In genomic region chr15:45168751-45169551, GRCh38 we compare ENCODE assay signal across 14 cellular contexts. TPM values are rescaled to one million over a fixed set of nuclear protein-coding genes. Genes with fewer than 3 reads are reported as not detected.
DNase-seq lines count a peak whose midpoint lies in the region; ATAC-seq and TF ChIP-seq lines count a peak whose summit lies in the region.
"Had no signal": no experiment of that assay in that cellular context is flagged by ENCODE, and none has a peak within 500 bp of the region (broad histone marks: within the 10 kb centered on the region; RNA-seq: fewer than 3 reads in every experiment).

No MANE protein-coding gene starts in this region.

- peaks cover 0 to 45% (median 3%) of the 10 kb centered on the region in 3 donors for H3K4me1 ChIP-seq in gastroesophageal sphincter
- H3K4me1 ChIP-seq in stomach: peaks cover 14 to 42% (median 22%) of the 10 kb centered on the region in 4 donors

- no peaks in the 10 kb centered on the region for H3K9me3 Mint-ChIP-seq in activated CD4-positive, alpha-beta T cell treated with anti-CD3 and anti-CD28 coated beads, Interleukin-2, amount 10 ng/mL, durations not matched to agents 7 days and 5 days
- H3K9me3 Mint-ChIP-seq in activated CD4-positive, alpha-beta T cell treated with anti-CD3 and anti-CD28 coated beads for 36 hours (ENCODE audit: low read depth): no peaks in the 10 kb centered on the region

- peak overlapping the region; percentile 91 for H3K27ac ChIP-seq in RWPE1
- H3K27ac ChIP-seq in gastroesophageal sphincter: peak overlapping the region in 3 of 4 donors; percentile 97 to 99 (median 99)
- peak overlapping the region in 3 of 5 donors; percentile 25 to 97 (median 59) for H3K27ac ChIP-seq in stomach

- no peaks in the 10 kb centered on the region for H3K27me3 Mint-ChIP-seq in activated CD4-positive, alpha-beta T cell treated with anti-CD3 and anti-CD28 coated beads, Interleukin-2, amount 10 ng/mL, durations not matched to agents 7 days and 5 days
- H3K27me3 Mint-ChIP-seq in activated CD4-positive, alpha-beta T cell treated with anti-CD3 and anti-CD28 coated beads for 36 hours: no peaks in the 10 kb centered on the region

- DNase-seq in activated CD4-positive, alpha-beta T cell treated with anti-CD3 and anti-CD28 coated beads, Interleukin-2, amount 10 ng/mL, durations not matched to agents 7 days and 5 days: no peak
- no peak for DNase-seq in activated CD4-positive, alpha-beta T cell treated with anti-CD3 and anti-CD28 coated beads for 36 hours
- DNase-seq in RWPE1 (ENCODE audit: low spot score) (no peak), stomach (no peak), NCI-H1092 treated with DMSO at 0.1 percent for 48 hours (lab: John Stamatoyannopoulos, UW) (no peak)
- DNase-seq: activated CD4-positive, alpha-beta T cell treated with anti-CD3 and anti-CD28 coated beads, Interleukin-2, amount 50 U/mL, for 1 hour; activated gamma-delta T cell; midbrain had no signal

- no peak for ATAC-seq in activated CD4-positive, alpha-beta T cell treated with anti-CD3 and anti-CD28 coated beads for 36 hours
- ATAC-seq in gastroesophageal sphincter (no peak), GM21447 (IDR thresholded peaks at IDR 0.05; ENCODE audit: unreplicated experiment) (no peak), GM18868 (IDR thresholded peaks at IDR 0.05; ENCODE audit: unreplicated experiment) (no peak)

- CTCF ChIA-PET in activated CD4-positive, alpha-beta T cell treated with anti-CD3 and anti-CD28 coated beads, Interleukin-2, amount 10 ng/mL, durations not matched to agents 7 days and 5 days (lab: Charles Lee): interaction anchor here (0.8 to 8.8 kb wide), 10 partner anchors 11 to 278 kb away, joined by 3 to 111 read pairs (median 4); no protein-coding TSS in a partner anchor
- CTCF ChIA-PET in activated CD4-positive, alpha-beta T cell treated with anti-CD3 and anti-CD28 coated beads for 36 hours (lab: Charles Lee): interaction anchor here (0.9 to 3.6 kb wide), 13 partner anchors 8 to 260 kb away, joined by 3 to 19 read pairs (median 5); partner anchors contain the start of gene SHF
- CTCF ChIA-PET in RWPE1 (lab: Yijun Ruan, JAX): interaction anchor here (0.7 to 2.0 kb wide), 3 partner anchors 11 to 51 kb away, joined by 3 to 11 read pairs (median 8); no protein-coding TSS in a partner anchor

- TF ChIP-seq POLR2A in gastroesophageal sphincter (IDR thresholded peaks at IDR 0.05) (no peak), stomach (IDR thresholded peaks at IDR 0.05) (no peak)

- no peaks in the 10 kb centered on the region for H3K9me3 ChIP-seq in gastroesophageal sphincter
- no peaks in the 10 kb centered on the region for H3K9me3 ChIP-seq in stomach

- H3K4me3 ChIP-seq in gastroesophageal sphincter (no peak overlapping the region), stomach (no peak overlapping the region)

- H3K4me3 Mint-ChIP-seq in activated CD4-positive, alpha-beta T cell treated with anti-CD3 and anti-CD28 coated beads, Interleukin-2, amount 10 ng/mL, durations not matched to agents 7 days and 5 days: no peak overlapping the region
- H3K4me3 Mint-ChIP-seq in activated CD4-positive, alpha-beta T cell treated with anti-CD3 and anti-CD28 coated beads for 36 hours: no peak overlapping the region

- H3K36me3 ChIP-seq in gastroesophageal sphincter: peaks cover 0 to 28% of the 10 kb centered on the region in 2 donors
- H3K36me3 ChIP-seq in stomach: peaks cover 0 to 27% (median 15%) of the 10 kb centered on the region in 4 donors

- H3K27ac Mint-ChIP-seq in activated CD4-positive, alpha-beta T cell treated with anti-CD3 and anti-CD28 coated beads, Interleukin-2, amount 10 ng/mL, durations not matched to agents 7 days and 5 days: peak overlapping the region; percentile 41
- no peak overlapping the region for H3K27ac Mint-ChIP-seq in activated CD4-positive, alpha-beta T cell treated with anti-CD3 and anti-CD28 coated beads for 36 hours

- no peaks in the 10 kb centered on the region for H3K27me3 ChIP-seq in gastroesophageal sphincter
- H3K27me3 ChIP-seq in stomach: no peaks in the 10 kb centered on the region

- TF ChIP-seq EP300 in gastroesophageal sphincter (IDR thresholded peaks at IDR 0.05) (no peak), stomach (IDR thresholded peaks at IDR 0.05) (no peak)

- intact Hi-C loops in activated CD4-positive, alpha-beta T cell treated with anti-CD3 and anti-CD28 coated beads for 36 hours (cut with DNase I, micrococcal nuclease): loop anchor here (5.0 kb wide), 1 partner anchor 288 kb away; no protein-coding TSS in a partner anchor
- intact Hi-C loops in stomach (cut with DNase I; ENCODE audit: low total_unique reads): no loop called here

- WGBS in gastroesophageal sphincter (ENCODE audit: low coverage in 1 of 2), 2 donors: 76 to 89% methylated on average over 5 of the region's 9 CpGs
- 76 to 92% (median 83%) methylated on average over 9 of the region's 9 CpGs for WGBS in stomach, 5 donors

- H3K36me3 Mint-ChIP-seq in activated CD4-positive, alpha-beta T cell treated with anti-CD3 and anti-CD28 coated beads, Interleukin-2, amount 10 ng/mL, durations not matched to agents 7 days and 5 days (ENCODE audit: low read depth): peaks cover 2% of the 10 kb centered on the region
- no peaks in the 10 kb centered on the region for H3K36me3 Mint-ChIP-seq in activated CD4-positive, alpha-beta T cell treated with anti-CD3 and anti-CD28 coated beads for 36 hours (ENCODE audit: low read depth)

- no peak for TF ChIP-seq CTCF in RWPE1 (conservative IDR thresholded peaks at IDR 0.05; ENCODE audit: low read depth)
- no peak for TF ChIP-seq CTCF in gastroesophageal sphincter (IDR thresholded peaks at IDR 0.05)
- no peak for TF ChIP-seq CTCF in stomach (IDR thresholded peaks at IDR 0.05)

- POLR2A ChIA-PET in activated CD4-positive, alpha-beta T cell treated with anti-CD3 and anti-CD28 coated beads, Interleukin-2, amount 10 ng/mL, durations not matched to agents 7 days and 5 days (lab: Charles Lee): interaction anchor here (0.6 to 1.1 kb wide), 3 partner anchors 29 to 479 kb away, joined by 3 read pairs; no protein-coding TSS in a partner anchor
- POLR2A ChIA-PET in activated CD4-positive, alpha-beta T cell treated with anti-CD3 and anti-CD28 coated beads for 36 hours (lab: Charles Lee): interaction anchor here (0.9 to 1.3 kb wide), 2 partner anchors 19 to 29 kb away, joined by 3 to 5 read pairs; partner anchors contain the start of gene SHF
- POLR2A ChIA-PET in RWPE1 (lab: Yijun Ruan, JAX; ENCODE audit: low non-redundant PET): interaction anchor here (1.6 kb wide), 1 partner anchor 12 kb away, joined by 4 read pairs; no protein-coding TSS in a partner anchor

- H3K4me1 Mint-ChIP-seq in activated CD4-positive, alpha-beta T cell treated with anti-CD3 and anti-CD28 coated beads, Interleukin-2, amount 10 ng/mL, durations not matched to agents 7 days and 5 days: peaks cover 18% of the 10 kb centered on the region
- peaks cover 9% of the 10 kb centered on the region for H3K4me1 Mint-ChIP-seq in activated CD4-positive, alpha-beta T cell treated with anti-CD3 and anti-CD28 coated beads for 36 hours

RNA-seq across cellular contexts. Expression of gene SHF, which starts 18.8 kb away (rescaled TPM):
- total RNA-seq in activated CD4-positive, alpha-beta T cell treated with anti-CD3 and anti-CD28 coated beads, Interleukin-2, amount 10 ng/mL, durations not matched to agents 7 days and 5 days: under 1 TPM; 0.79 to 0.92 TPM
- total RNA-seq in activated CD4-positive, alpha-beta T cell treated with anti-CD3 and anti-CD28 coated beads for 36 hours: 10 to 100 TPM; 17.9 to 18.7 TPM
- total RNA-seq in gastroesophageal sphincter (1 to 10 TPM; 4.4 to 10.0 (median 7.4) TPM), stomach (10 to 100 TPM in 1 of 5 donors, 1 to 10 TPM in 3, under 1 TPM in 1; 0.43 to 15.9 (median 7.6) TPM)
- polyA plus RNA-seq in stomach: 1 to 10 TPM; 4.4 to 7.5 (median 4.8) TPM

RNA-seq across cellular contexts. Expression of gene DUOX1, which starts 39.2 kb away (rescaled TPM):
- not detected for total RNA-seq in activated CD4-positive, alpha-beta T cell treated with anti-CD3 and anti-CD28 coated beads, Interleukin-2, amount 10 ng/mL, durations not matched to agents 7 days and 5 days
- under 1 TPM; 0.07 to 0.11 TPM for total RNA-seq in activated CD4-positive, alpha-beta T cell treated with anti-CD3 and anti-CD28 coated beads for 36 hours
- total RNA-seq in gastroesophageal sphincter (1 to 10 TPM in 2 of 4 donors, under 1 TPM in 2; 0.08 to 2.7 (median 1.1) TPM), stomach (100 to 1,000 TPM in 2 of 5 donors, 10 to 100 TPM in 1, 1 to 10 TPM in 1, not detected in 1; 2.9 to 114 (median 87.8) TPM)
- 10 to 100 TPM; 16.3 to 62.6 (median 32.3) TPM for polyA plus RNA-seq in stomach

RNA-seq across cellular contexts. Expression of gene DUOXA1, which starts 39.3 kb away (rescaled TPM):
- not detected for total RNA-seq in activated CD4-positive, alpha-beta T cell treated with anti-CD3 and anti-CD28 coated beads, Interleukin-2, amount 10 ng/mL, durations not matched to agents 7 days and 5 days
- under 1 TPM in 1 of 2 experiments, not detected in 1; 0.19 TPM for total RNA-seq in activated CD4-positive, alpha-beta T cell treated with anti-CD3 and anti-CD28 coated beads for 36 hours
- total RNA-seq in gastroesophageal sphincter: 1 to 10 TPM in 2 of 4 donors, under 1 TPM in 1, not detected in 1; 0.67 to 1.7 (median 1.7) TPM
- total RNA-seq in stomach: 10 to 100 TPM in 3 of 5 donors, 1 to 10 TPM in 1, not detected in 1; 2.4 to 29.6 (median 18.8) TPM
- polyA plus RNA-seq in stomach: 10 to 100 TPM; 26.4 to 96.7 (median 27.1) TPM
- total RNA-seq: cerebellum, Daoy had no signal

RNA-seq across cellular contexts. Expression of gene DUOXA2, which starts 54.8 kb away (rescaled TPM):
- not detected for total RNA-seq in activated CD4-positive, alpha-beta T cell treated with anti-CD3 and anti-CD28 coated beads, Interleukin-2, amount 10 ng/mL, durations not matched to agents 7 days and 5 days
- total RNA-seq in activated CD4-positive, alpha-beta T cell treated with anti-CD3 and anti-CD28 coated beads for 36 hours: not detected
- total RNA-seq in gastroesophageal sphincter (under 1 TPM in 2 of 4 donors, not detected in 2; 0.49 to 0.62 TPM), stomach (100 to 1,000 TPM in 1 of 5 donors, 10 to 100 TPM in 2, 1 to 10 TPM in 1, not detected in 1; 1.3 to 119 (median 28.0) TPM)
- polyA plus RNA-seq in stomach: 10 to 100 TPM in 2 of 3 donors, 1 to 10 TPM in 1; 8.9 to 43.3 (median 25.0) TPM
- total RNA-seq: cerebellum, Daoy, sciatic nerve had no signal

RNA-seq across cellular contexts. Expression of gene DUOX2, which starts 55.0 kb away (rescaled TPM):
- under 1 TPM in 1 of 2 experiments, not detected in 1; 0.02 TPM for total RNA-seq in activated CD4-positive, alpha-beta T cell treated with anti-CD3 and anti-CD28 coated beads, Interleukin-2, amount 10 ng/mL, durations not matched to agents 7 days and 5 days
- under 1 TPM in 1 of 2 experiments, not detected in 1; 0.02 TPM for total RNA-seq in activated CD4-positive, alpha-beta T cell treated with anti-CD3 and anti-CD28 coated beads for 36 hours
- total RNA-seq in gastroesophageal sphincter: 1 to 10 TPM in 1 of 4 donors, under 1 TPM in 3; 0.13 to 1.5 (median 0.54) TPM
- 100 to 1,000 TPM in 2 of 5 donors, 10 to 100 TPM in 2, 1 to 10 TPM in 1; 1.2 to 445 (median 94.9) TPM for total RNA-seq in stomach
- polyA plus RNA-seq in stomach: 10 to 100 TPM in 2 of 3 donors, 1 to 10 TPM in 1; 6.4 to 22.9 (median 21.1) TPM
- total RNA-seq: cerebellum had no signal
